Comparison of ENCODE assay signal across 37 cellular contexts in genomic region chr12:119480551-119480950, GRCh38.
"Had no signal": no experiment of that assay in that cellular context is flagged by ENCODE, and none has a peak within 500 bp of the region (broad histone marks: within the 10 kb centered on the region; RNA-seq: fewer than 3 reads in every experiment).

No MANE protein-coding gene starts in this region.

- H3K27ac Mint-ChIP-seq: activated B cell treated with CpG ODN at 0.5 μM for 24 hours; activated CD4-positive, alpha-beta memory T cell treated with anti-CD3 and anti-CD28 coated beads for 36 hours; activated naive CD4-positive, alpha-beta T cell treated with anti-CD3 and anti-CD28 coated beads, Interleukin-2, amount 10 ng/mL, durations not matched to agents 7 days and 5 days; activated naive CD8-positive, alpha-beta T cell; activated naive CD8-positive, alpha-beta T cell treated with anti-CD3 and anti-CD28 coated beads, Interleukin-2, amount 50 U/mL, for 24 hours had no signal

- H3K4me1 ChIP-seq: Peyer's patch had no signal

- H3K4me1 Mint-ChIP-seq: activated B cell treated with CpG ODN at 0.5 μM for 24 hours; activated naive CD4-positive, alpha-beta T cell treated with anti-CD3 and anti-CD28 coated beads, Interleukin-2, amount 10 ng/mL, durations not matched to agents 7 days and 5 days; activated naive CD8-positive, alpha-beta T cell treated with anti-CD3 and anti-CD28 coated beads, Interleukin-2, amount 50 U/mL, for 24 hours; central memory CD8-positive, alpha-beta T cell had no signal

- H3K9me3 ChIP-seq: Peyer's patch had no signal

- H3K4me3 ChIP-seq: cardiac muscle cell, Peyer's patch had no signal

- ATAC-seq: activated naive CD8-positive, alpha-beta T cell treated with anti-CD3 and anti-CD28 coated beads, Interleukin-2, amount 50 U/mL, for 24 hours; activated T-cell treated with anti-CD3 and anti-CD28 coated beads, Interleukin-2, amount 50 U/mL, for 4 hours; PC-3; SK-N-SH treated with all-trans-retinoic acid at 6 μM for 48 hours had no signal

- H3K27me3 Mint-ChIP-seq: activated B cell treated with CpG ODN at 0.5 μM for 24 hours; activated naive CD4-positive, alpha-beta T cell treated with anti-CD3 and anti-CD28 coated beads, Interleukin-2, amount 10 ng/mL, durations not matched to agents 7 days and 5 days; activated naive CD8-positive, alpha-beta T cell treated with anti-CD3 and anti-CD28 coated beads, Interleukin-2, amount 50 U/mL, for 24 hours had no signal

- H3K27ac ChIP-seq: brain microvascular endothelial cell, cardiac muscle cell, Peyer's patch, VCaP had no signal

- H3K9me3 Mint-ChIP-seq: activated naive CD4-positive, alpha-beta T cell treated with anti-CD3 and anti-CD28 coated beads, Interleukin-2, amount 10 ng/mL, durations not matched to agents 7 days and 5 days; activated naive CD8-positive, alpha-beta T cell treated with anti-CD3 and anti-CD28 coated beads, Interleukin-2, amount 50 U/mL, for 24 hours had no signal

- DNase-seq: activated B cell treated with CpG ODN at 0.5 μM for 24 hours; activated CD4-positive, alpha-beta memory T cell treated with anti-CD3 and anti-CD28 coated beads for 36 hours; activated CD4-positive, alpha-beta T cell treated with anti-CD3 and anti-CD28 coated beads for 4 hours; activated CD4-positive, alpha-beta T cell treated with anti-CD3 and anti-CD28 coated beads, Interleukin-2, amount 50 U/mL, for 1 hour; activated CD4-positive, CD25-positive, alpha-beta regulatory T cell treated with anti-CD3 and anti-CD28 coated beads, Interleukin-2, amount 50 U/mL, for 72 hours; activated CD8-positive, alpha-beta memory T cell treated with anti-CD3 and anti-CD28 coated beads, Interleukin-2, amount 50 U/mL, for 4 hours; activated effector memory CD4-positive, alpha-beta T cell treated with Interleukin-2 at 50 U/mL for 16 hours; activated naive CD4-positive, alpha-beta T cell treated with anti-CD3 and anti-CD28 coated beads, Interleukin-2, amount 10 ng/mL, durations not matched to agents 7 days and 5 days; activated naive CD8-positive, alpha-beta T cell treated with anti-CD3 and anti-CD28 coated beads, Interleukin-2, amount 50 U/mL, for 24 hours; activated T-cell treated with anti-CD3 and anti-CD28 coated beads for 4 hours; activated T-cell treated with anti-CD3 and anti-CD28 coated beads, Interleukin-2, amount 50 U/mL, for 4 hours; anterior cingulate cortex; brain microvascular endothelial cell; NCI-H1092 treated with DMSO at 0.1 percent for 48 hours; NCI-H1417; NCI-H146; NCI-H187; NCI-H2029 treated with DMSO at 0.1 percent for 48 hours; NCI-H2107; NCI-H2171; NCI-H510A; NCI-H526; NCI-H748 treated with DMSO at 0.1 percent for 48 hours; NK-92 treated with Interleukin-12 subunit alpha and Interleukin-12 subunit beta, amount 100 ng/mL, for 24 hours; PC-3; Peyer's patch; RPMI8226; SHP77 treated with DMSO at 0.1 percent for 48 hours; SW 1271; T-helper 1 cell; T-helper 2 cell; T-helper 9 cell had no signal

- H3K36me3 Mint-ChIP-seq: activated CD4-positive, alpha-beta memory T cell treated with anti-CD3 and anti-CD28 coated beads for 36 hours; activated naive CD4-positive, alpha-beta T cell treated with anti-CD3 and anti-CD28 coated beads, Interleukin-2, amount 10 ng/mL, durations not matched to agents 7 days and 5 days; activated naive CD8-positive, alpha-beta T cell had no signal

- H3K27me3 ChIP-seq: brain microvascular endothelial cell, cardiac muscle cell, Peyer's patch had no signal

- H3K4me3 Mint-ChIP-seq: activated B cell treated with CpG ODN at 0.5 μM for 24 hours; activated CD4-positive, alpha-beta memory T cell treated with anti-CD3 and anti-CD28 coated beads for 36 hours; activated naive CD4-positive, alpha-beta T cell treated with anti-CD3 and anti-CD28 coated beads, Interleukin-2, amount 10 ng/mL, durations not matched to agents 7 days and 5 days; activated naive CD8-positive, alpha-beta T cell; activated naive CD8-positive, alpha-beta T cell treated with anti-CD3 and anti-CD28 coated beads, Interleukin-2, amount 50 U/mL, for 24 hours; activated T-cell treated with anti-CD3 and anti-CD28 coated beads, Interleukin-2, amount 50 U/mL, for 4 hours; central memory CD8-positive, alpha-beta T cell had no signal

- H3K36me3 ChIP-seq: brain microvascular endothelial cell, cardiac muscle cell, Peyer's patch had no signal
